ENCODE assay signal across 8 cellular contexts in genomic region chr12:6778571-6779550, GRCh38. TPM values are rescaled to one million over a fixed set of nuclear protein-coding genes. Genes with fewer than 3 reads are reported as not detected.
A peak's percentile ranks its signal among the peaks of the same experiment; 100 is the strongest.
DNase-seq lines count a peak whose midpoint lies in the region; ATAC-seq and TF ChIP-seq lines count a peak whose summit lies in the region.

No MANE protein-coding gene starts in this region.

- H3K27me3 ChIP-seq in spleen (replicated peaks in 1 of 7) = peaks cover 0 to 45% (median 7%) of the 10 kb centered on the region in 7 donors

- DNase-seq in A172 (ENCODE audit: low spot score) = peak; percentile 81
- DNase-seq in NCI-H345 treated with DMSO at 0.1 percent for 48 hours (lab: John Stamatoyannopoulos, UW; ENCODE audit: unreplicated experiment) = peak; percentile 70
- peak; percentile 71 to 80 (median 76) for DNase-seq in activated CD4-positive, CD25-positive, alpha-beta regulatory T cell (lab: John Stamatoyannopoulos, UW)
- DNase-seq in central memory CD4-positive, alpha-beta T cell = peak; percentile 81
- DNase-seq in iris pigment epithelial cell (ENCODE audit: low read depth) = peak; percentile 87
- peak; percentile 96 for DNase-seq in spleen

- ATAC-seq in GM18520 (IDR thresholded peaks at IDR 0.05; ENCODE audit: unreplicated experiment) (peak; percentile 70), HG03139 (IDR thresholded peaks at IDR 0.05; ENCODE audit: unreplicated experiment) (peak; percentile 74)

- TF ChIP-seq CTCF in spleen (IDR thresholded peaks at IDR 0.05 in 8 of 11, conservative IDR thresholded peaks at IDR 0.05 in 3 of 11) = peak; percentile 94 to 98 (median 97)

- H3K4me3 ChIP-seq in spleen = peak overlapping the region; percentile 19 to 71 (median 38)

- TF ChIP-seq POLR2A in spleen (IDR thresholded peaks at IDR 0.05) = no peak

- peaks cover 3 to 42% (median 18%) of the 10 kb centered on the region in 6 donors for H3K4me1 ChIP-seq in spleen

- intact Hi-C loops in spleen (cut with DNase I; ENCODE audit: low total_unique reads) = no loop called here

- peaks cover 0 to 5% (median 0%) of the 10 kb centered on the region in 6 donors for H3K36me3 ChIP-seq in spleen

- WGBS in spleen, 5 donors = 6 to 10% (median 7%) methylated on average over 24 to 35 of the region's 35 CpGs

- no peaks in the 10 kb centered on the region for H3K9me3 ChIP-seq in spleen

- H3K27ac ChIP-seq in spleen = peak overlapping the region in 5 of 8 donors; percentile 0 to 59 (median 48)

RNA-seq across cellular contexts. Expression of gene LAG3, which starts 6.5 kb away (rescaled TPM):
- total RNA-seq in A172 (2014; rRNA removed; shearing (Covaris generic)) = not detected in 2 replicates
- 10 to 100 TPM in 6 of 7 donors, 1 to 10 TPM in 1; 9.4 to 29.4 (median 17.9) TPM for total RNA-seq in spleen
- 1 to 10 TPM; 3.7 to 4.7 (median 4.5) TPM for polyA plus RNA-seq in spleen

RNA-seq across cellular contexts. Expression of gene CD4, which starts 10.5 kb away (rescaled TPM):
- not detected in 2 replicates for total RNA-seq in A172 (2014; rRNA removed; shearing (Covaris generic))
- 100 to 1,000 TPM; 104 to 207 (median 180) TPM for total RNA-seq in spleen
- 10 to 100 TPM; 21.8 to 32.8 (median 23.3) TPM for polyA plus RNA-seq in spleen

RNA-seq across cellular contexts. Expression of gene PTMS, which starts 12.7 kb away (rescaled TPM):
- total RNA-seq in A172 (2014; rRNA removed; shearing (Covaris generic)) = 86.8 and 166 TPM in 2 replicates
- 100 to 1,000 TPM in 1 of 7 donors, 10 to 100 TPM in 6; 47.4 to 130 (median 89.1) TPM for total RNA-seq in spleen
- polyA plus RNA-seq in spleen = 100 to 1,000 TPM in 2 of 3 donors, 10 to 100 TPM in 1; 70.5 to 169 (median 102) TPM

RNA-seq across cellular contexts. Expression of gene MLF2, which starts 25.9 kb away (rescaled TPM):
- 168 and 187 TPM in 2 replicates for total RNA-seq in A172 (2014; rRNA removed; shearing (Covaris generic))
- 100 to 1,000 TPM in 5 of 7 donors, 10 to 100 TPM in 2; 85.4 to 123 (median 104) TPM for total RNA-seq in spleen
- polyA plus RNA-seq in spleen = 100 to 1,000 TPM in 2 of 3 donors, 10 to 100 TPM in 1; 78.0 to 116 (median 101) TPM

RNA-seq across cellular contexts. Expression of gene GPR162, which starts 42.8 kb away (rescaled TPM):
- total RNA-seq in A172 (2014; rRNA removed; shearing (Covaris generic)) = 5.3 and 12.3 TPM in 2 replicates
- total RNA-seq in spleen = 1 to 10 TPM; 2.1 to 7.1 (median 4.0) TPM
- polyA plus RNA-seq in spleen = 10 to 100 TPM in 2 of 3 donors, 1 to 10 TPM in 1; 5.0 to 14.7 (median 10.3) TPM

Comparison
In these comparisons a context has a peak if more than half of its experiments do, and no peak if none do; other contexts are left out.
1. Peak in every context shown above with its lines: DNase-seq, ATAC-seq, H3K4me3 ChIP-seq and H3K27ac ChIP-seq.
2. RNA of gene CD4, which starts 10.5 kb away (total RNA-seq): 104 to 207 TPM in spleen; not detected in A172; every median in the first group is over 100 times any median in the second.